Comparison of ENCODE assay signal across 9 cellular contexts in genomic region chr14:63204407-63205280, GRCh38. TPM values are rescaled to one million over a fixed set of nuclear protein-coding genes. Genes with fewer than 3 reads are reported as not detected.
A peak's percentile ranks its signal among the peaks of the same experiment; 100 is the strongest.
DNase-seq lines count a peak whose midpoint lies in the region; ATAC-seq and TF ChIP-seq lines count a peak whose summit lies in the region.
"Had no signal": no experiment of that assay in that cellular context is flagged by ENCODE, and none has a peak within 500 bp of the region (broad histone marks: within the 10 kb centered on the region; RNA-seq: fewer than 3 reads in every experiment).

Gene RHOJ, plus strand, starts transcription at chr14:63204443. Its CDS starts 427 bp downstream, at chr14:63204870.

- peak within 1 kb of the TSS; percentile 70 for H2BK20ac ChIP-seq in IMR-90 (ENCODE audit: low read depth, low read length)

- peak within 1 kb of the TSS; percentile 52 for H3K4me3 ChIP-seq in IMR-90 (ENCODE audit: insufficient read depth, low read depth, low read length)
- H3K4me3 ChIP-seq in brain microvascular endothelial cell (ENCODE audit: low read depth, low read length) = peak within 1 kb of the TSS; percentile 70
- peak within 1 kb of the TSS; percentile 41 to 45 (median 44) for H3K4me3 ChIP-seq in stomach

- H2AFZ ChIP-seq in IMR-90 (replicated peaks; ENCODE audit: low read length, poor library complexity) = peak within 1 kb of the TSS; percentile 90

- DNase-seq in IMR-90 = peak; percentile 32
- DNase-seq in brain microvascular endothelial cell = peak; percentile 19
- peak; percentile 73 for DNase-seq in islet precursor cell
- DNase-seq in stomach = no peak
- DNase-seq in NCI-H774 (lab: John Stamatoyannopoulos, UW) = no peak
- no peak for DNase-seq in stimulated activated naive CD8-positive, alpha-beta T cell treated with anti-CD3 and anti-CD28 coated beads, Interleukin-15, amount 100 ng/mL, for 72 hours
- no peak for DNase-seq in central memory CD4-positive, alpha-beta T cell
- no peak for DNase-seq in activated naive CD4-positive, alpha-beta T cell treated with anti-CD3 and anti-CD28 coated beads, Interleukin-2, amount 50 U/mL, for 72 hours (ENCODE audit: low spot score in 2 of 2)
- DNase-seq: activated CD8-positive, alpha-beta memory T cell treated with anti-CD3 and anti-CD28 coated beads, Interleukin-2, amount 10 ng/mL, durations not matched to agents 7 days and 5 days had no signal

- TF ChIP-seq CTCF in IMR-90 (conservative IDR thresholded peaks at IDR 0.05; ENCODE audit: low read depth, low read length) (no peak), brain microvascular endothelial cell (IDR thresholded peaks at IDR 0.05; ENCODE audit: low read depth, low read length, missing control alignments) (no peak), stomach (IDR thresholded peaks at IDR 0.05) (no peak)

- no peaks in the 10 kb centered on the region for H3K36me3 ChIP-seq in IMR-90 (ENCODE audit: control insufficient read depth, insufficient read depth, low read length)
- no peaks in the 10 kb centered on the region for H3K36me3 ChIP-seq in brain microvascular endothelial cell (replicated peaks)
- no peaks in the 10 kb centered on the region for H3K36me3 ChIP-seq in stomach

- H3K27me3 Mint-ChIP-seq in stimulated activated naive CD8-positive, alpha-beta T cell treated with anti-CD3 and anti-CD28 coated beads, Interleukin-15, amount 100 ng/mL, for 72 hours = peaks cover 15% of the 10 kb centered on the region

- H2BK15ac ChIP-seq in IMR-90 (ENCODE audit: low read depth, low read length) = peak within 1 kb of the TSS; percentile 75; the same call in 2 of the 3 replicates

- H3K18ac ChIP-seq in IMR-90 (ENCODE audit: low read depth, low read length) = peak within 1 kb of the TSS; percentile 90

- no peak for TF ChIP-seq RAD21 in IMR-90 (IDR thresholded peaks at IDR 0.05; ENCODE audit: low read length)

- TF ChIP-seq POLR2A in IMR-90 (IDR thresholded peaks at IDR 0.05; ENCODE audit: low read depth, low read length) (no peak; the same call in 1 of the 2 replicates), stomach (IDR thresholded peaks at IDR 0.05) (no peak)

- H3K14ac ChIP-seq in IMR-90 (replicated peaks; ENCODE audit: low read depth, low read length) = peak within 1 kb of the TSS; percentile 95

- H3K79me1 ChIP-seq in IMR-90 (ENCODE audit: low read depth in 1 of 2, low read length in 2 of 2) = no peaks in the 10 kb centered on the region

- no peaks in the 10 kb centered on the region for H3K4me1 Mint-ChIP-seq in stimulated activated naive CD8-positive, alpha-beta T cell treated with anti-CD3 and anti-CD28 coated beads, Interleukin-15, amount 100 ng/mL, for 72 hours
- H3K4me1 Mint-ChIP-seq: activated CD8-positive, alpha-beta memory T cell treated with anti-CD3 and anti-CD28 coated beads, Interleukin-2, amount 10 ng/mL, durations not matched to agents 7 days and 5 days had no signal

- peak within 1 kb of the TSS; percentile 92 for H3K4ac ChIP-seq in IMR-90 (ENCODE audit: low read depth, low read length)

- dilution Hi-C loops in IMR-90 (cut with HindIII; ENCODE audit: low sequenced_read_pairs, unreplicated experiment) = no loop called here

- H3K27me3 ChIP-seq in IMR-90 (ENCODE audit: control insufficient read depth, insufficient read depth, low read length) (no peaks in the 10 kb centered on the region), brain microvascular endothelial cell (replicated peaks) (no peaks in the 10 kb centered on the region), stomach (no peaks in the 10 kb centered on the region)

- H3K9me3 ChIP-seq in IMR-90 (ENCODE audit: control insufficient read depth, insufficient read depth, low read length) = no peaks in the 10 kb centered on the region
- no peaks in the 10 kb centered on the region for H3K9me3 ChIP-seq in stomach

- no TSS peak for BruUV-seq in IMR-90 (replicated peaks; lab: Mats Ljungman, UMichigan)

- peak within 1 kb of the TSS; percentile 85 for H3K4me2 ChIP-seq in IMR-90 (ENCODE audit: low read depth, low read length)

- peak within 1 kb of the TSS; percentile 96 for H3K23ac ChIP-seq in IMR-90 (ENCODE audit: low read depth, low read length)

- H4K5ac ChIP-seq in IMR-90 (ENCODE audit: low read depth, low read length) = peak within 1 kb of the TSS; percentile 66

- intact Hi-C loops in IMR-90 (cut with micrococcal nuclease) (no loop called here), stomach (cut with DNase I; ENCODE audit: low total_unique reads) (no loop called here)

- CTCF ChIA-PET in IMR-90 (lab: Yijun Ruan, JAX) = interaction anchor here (0.9 kb wide), 1 partner anchor 30 kb away, joined by 3 read pairs; no protein-coding TSS in a partner anchor

- peak within 1 kb of the TSS; percentile 38 for H4K91ac ChIP-seq in IMR-90 (ENCODE audit: insufficient read depth, low read depth, low read length)

- no peaks in the 10 kb centered on the region for H3K9me3 Mint-ChIP-seq in stimulated activated naive CD8-positive, alpha-beta T cell treated with anti-CD3 and anti-CD28 coated beads, Interleukin-15, amount 100 ng/mL, for 72 hours
- no peaks in the 10 kb centered on the region for H3K9me3 Mint-ChIP-seq in activated naive CD4-positive, alpha-beta T cell treated with anti-CD3 and anti-CD28 coated beads, Interleukin-2, amount 50 U/mL, for 72 hours

- H2BK5ac ChIP-seq in IMR-90 (ENCODE audit: low read depth, low read length, poor library complexity, severe bottlenecking) = peak within 1 kb of the TSS; percentile 76

- H4K20me1 ChIP-seq in IMR-90 (ENCODE audit: insufficient read depth, low read length) = no peaks in the 10 kb centered on the region

- peak; percentile 37 for ATAC-seq in IMR-90 (ENCODE audit: low read depth)
- no peak for ATAC-seq in stimulated activated naive CD8-positive, alpha-beta T cell treated with anti-CD3 and anti-CD28 coated beads, Interleukin-15, amount 100 ng/mL, for 72 hours
- no peak for ATAC-seq in activated naive CD4-positive, alpha-beta T cell treated with anti-CD3 and anti-CD28 coated beads, Interleukin-2, amount 50 U/mL, for 72 hours
- ATAC-seq: activated CD8-positive, alpha-beta memory T cell treated with anti-CD3 and anti-CD28 coated beads, Interleukin-2, amount 10 ng/mL, durations not matched to agents 7 days and 5 days had no signal

- peak within 1 kb of the TSS; percentile 93 for H2BK120ac ChIP-seq in IMR-90 (ENCODE audit: low read depth, low read length)

- H3K9me1 ChIP-seq in IMR-90 (ENCODE audit: insufficient read depth, low read length) = no peaks in the 10 kb centered on the region

- H3K27ac ChIP-seq in IMR-90 (ENCODE audit: insufficient read depth, low read length) (peak within 1 kb of the TSS; percentile 90), brain microvascular endothelial cell (peak within 1 kb of the TSS; percentile 88), stomach (peak within 1 kb of the TSS; percentile 54 to 90 (median 89))

- H3K4me1 ChIP-seq in IMR-90 (ENCODE audit: control insufficient read depth, insufficient read depth, low read length) (peaks cover 2% of the 10 kb centered on the region), stomach (peaks cover 0 to 17% (median 6%) of the 10 kb centered on the region in 4 donors)

- POLR2A ChIA-PET in IMR-90 (lab: Charles Lee; ENCODE audit: unreplicated experiment) = interaction anchor here (0.6 kb wide), 3 partner anchors 29 to 365 kb away, joined by 3 to 4 read pairs (median 3); no protein-coding TSS in a partner anchor

- H3K56ac ChIP-seq in IMR-90 (ENCODE audit: extremely low read depth, insufficient read depth, low read length) = peak within 1 kb of the TSS; percentile 94

- no peaks in the 10 kb centered on the region for H3K36me3 Mint-ChIP-seq in activated naive CD4-positive, alpha-beta T cell treated with anti-CD3 and anti-CD28 coated beads, Interleukin-2, amount 50 U/mL, for 72 hours
- H3K36me3 Mint-ChIP-seq: activated CD8-positive, alpha-beta memory T cell treated with anti-CD3 and anti-CD28 coated beads, Interleukin-2, amount 10 ng/mL, durations not matched to agents 7 days and 5 days had no signal

- peak within 1 kb of the TSS; percentile 76 for H2AK9ac ChIP-seq in IMR-90 (replicated peaks; ENCODE audit: low read depth, low read length, poor library complexity)

- H2AK5ac ChIP-seq in IMR-90 (ENCODE audit: low read depth, low read length) = peak within 1 kb of the TSS; percentile 46; the same call in 1 of the 2 replicates

- no peak within 1 kb of the TSS for H3K27ac Mint-ChIP-seq in stimulated activated naive CD8-positive, alpha-beta T cell treated with anti-CD3 and anti-CD28 coated beads, Interleukin-15, amount 100 ng/mL, for 72 hours
- H3K27ac Mint-ChIP-seq in activated naive CD4-positive, alpha-beta T cell treated with anti-CD3 and anti-CD28 coated beads, Interleukin-2, amount 50 U/mL, for 72 hours = no peak within 1 kb of the TSS
- H3K27ac Mint-ChIP-seq: activated CD8-positive, alpha-beta memory T cell treated with anti-CD3 and anti-CD28 coated beads, Interleukin-2, amount 10 ng/mL, durations not matched to agents 7 days and 5 days had no signal

- peak within 1 kb of the TSS; percentile 48 to 93 for H4K8ac ChIP-seq in IMR-90 (ENCODE audit: low read depth in 2 of 2, low read length in 2 of 2)

- 3% methylated on average over 11 of the region's 23 CpGs; no CpG with 5 or more reads in 1 of the 2 experiments for WGBS in IMR-90 (ENCODE audit: extremely low coverage in 2 of 2, insufficient read length in 1 of 2), 2 experiments
- WGBS in stomach, 5 donors = 32 to 41% (median 36%) methylated on average over 23 of the region's 23 CpGs

- no peak within 1 kb of the TSS for H3K4me3 Mint-ChIP-seq in stimulated activated naive CD8-positive, alpha-beta T cell treated with anti-CD3 and anti-CD28 coated beads, Interleukin-15, amount 100 ng/mL, for 72 hours
- H3K4me3 Mint-ChIP-seq: activated CD8-positive, alpha-beta memory T cell treated with anti-CD3 and anti-CD28 coated beads, Interleukin-2, amount 10 ng/mL, durations not matched to agents 7 days and 5 days had no signal

- peak within 1 kb of the TSS; percentile 84 for H3K9ac ChIP-seq in IMR-90 (ENCODE audit: low read depth, low read length)

- in situ Hi-C loops in IMR-90 (cut with MboI; ENCODE audit: low sequenced_read_pairs) (no loop called here), brain microvascular endothelial cell (cut with HindIII; ENCODE audit: low pct_ligation_motif_present, low sequenced_read_pairs) (no loop called here)

- TF ChIP-seq EP300 in stomach (IDR thresholded peaks at IDR 0.05) = no peak

TF ChIP-seq in IMR-90, 13 proteins besides CTCF, POLR2A, EP300 and RAD21 (continues in another document):
- no peak for TF ChIP-seq RCOR1 (IDR thresholded peaks at IDR 0.05; ENCODE audit: insufficient replicate concordance, low read length)

RNA-seq across cellular contexts. Expression of gene RHOJ, which starts in this region (rescaled TPM):
- 7.8 and 9.5 TPM in 2 replicates for total RNA-seq in IMR-90 (2012; rRNA removed)
- 33.9 and 45.1 TPM in 2 replicates for polyA plus RNA-seq in IMR-90 (2012; rRNA removed)
- 15.1 and 28.6 TPM in 2 replicates for polyA plus RNA-seq in IMR-90 (2012; cell fraction: cytosol; rRNA removed)
- 27.1 and 30.8 TPM in 2 replicates for polyA plus RNA-seq in IMR-90 (2012; cell fraction: nucleus; rRNA removed; ENCODE audit: low replicate concordance)
- total RNA-seq in stomach = 10 to 100 TPM in 1 of 5 donors, 1 to 10 TPM in 4; 2.2 to 18.5 (median 5.9) TPM
- polyA plus RNA-seq in stomach = 10 to 100 TPM in 1 of 3 donors, 1 to 10 TPM in 2; 5.2 to 15.9 (median 7.0) TPM
- not detected for total RNA-seq in activated naive CD4-positive, alpha-beta T cell treated with anti-CD3 and anti-CD28 coated beads, Interleukin-2, amount 50 U/mL, for 72 hours
- total RNA-seq: activated CD8-positive, alpha-beta memory T cell treated with anti-CD3 and anti-CD28 coated beads, Interleukin-2, amount 10 ng/mL, durations not matched to agents 7 days and 5 days had no signal

Comparison
In these comparisons a context has a peak if more than half of its experiments do, and no peak if none do; other contexts are left out.
1. DNase-seq: peak in IMR-90 (single experiment), brain microvascular endothelial cell (single experiment) and islet precursor cell (single experiment); none in stomach (single experiment), NCI-H774 (single experiment), stimulated activated naive CD8-positive, alpha-beta T cell treated with anti-CD3 and anti-CD28 coated beads, Interleukin-15, amount 100 ng/mL, for 72 hours (0 of 2), central memory CD4-positive, alpha-beta T cell (single experiment) and activated naive CD4-positive, alpha-beta T cell treated with anti-CD3 and anti-CD28 coated beads, Interleukin-2, amount 50 U/mL, for 72 hours (0 of 2).
2. Peak in every context shown above with its lines, with median percentiles within 50 percentile points of each other: H3K27ac ChIP-seq and H3K4me3 ChIP-seq.